8 cellular contexts compared by ENCODE assay signal in the genomic region with DNA sequence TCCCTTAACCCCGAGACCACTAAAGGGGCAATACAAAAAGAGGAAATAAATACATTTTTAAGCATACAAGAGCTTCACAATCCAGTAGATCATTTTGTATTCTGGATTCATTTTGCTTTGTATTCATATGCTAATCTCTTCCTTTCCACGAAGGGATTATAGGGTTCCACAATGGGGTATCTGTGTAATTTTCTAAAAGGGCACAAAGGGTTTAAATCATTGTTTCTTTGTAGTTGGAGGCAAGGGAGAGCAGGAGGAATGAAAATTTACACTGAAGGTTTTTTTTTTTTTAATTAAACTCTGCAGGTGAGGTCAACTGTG. TPM values are rescaled to one million over a fixed set of nuclear protein-coding genes. Genes with fewer than 3 reads are reported as not detected.
DNase-seq lines count a peak whose midpoint lies in the region; ATAC-seq, FAIRE-seq and TF ChIP-seq lines count a peak whose summit lies in the region.

No MANE protein-coding gene starts in this region.

- H3K4ac ChIP-seq in H1 (replicated peaks; ENCODE audit: insufficient read length, low read depth, low read length) (no peak overlapping the region), neuronal stem cell (ENCODE audit: low read length) (no peak overlapping the region)

- peak overlapping the region; percentile 92 for H2AFZ ChIP-seq in H1 (ENCODE audit: low read length)
- H2AFZ ChIP-seq in neuronal stem cell (ENCODE audit: low read length), result peak overlapping the region; percentile 76

- 13% methylated on average over 2 of the region's 2 CpGs; no CpG with 5 or more reads in 1 of the 2 experiments for WGBS in H1 (ENCODE audit: extremely low coverage in 1 of 2, insufficient coverage in 1 of 2, insufficient read length in 1 of 2, insufficient replicate concordance in 2 of 2, low coverage in 1 of 2, low lambda C conversion rate in 2 of 2, missing lambda C conversion rate in 1 of 2), 2 experiments
- WGBS in neuronal stem cell (ENCODE audit: extremely low coverage in 2 of 2, insufficient read length in 2 of 2, insufficient replicate concordance in 1 of 2), 2 donors, result no CpG with 5 or more reads among the region's 2 CpGs

- no peaks in the 10 kb centered on the region for H3K9me3 ChIP-seq in CD8-positive, alpha-beta T cell (ENCODE audit: low read length)
- H3K9me3 ChIP-seq in H1 (ENCODE audit: insufficient read depth in 2 of 2, low read depth in 1 of 2, low read length in 1 of 2), result no peaks in the 10 kb centered on the region
- H3K9me3 ChIP-seq in neuronal stem cell (replicated peaks in 1 of 2; ENCODE audit: control insufficient read depth in 2 of 2, insufficient read depth in 1 of 2, low read depth in 1 of 2, low read length in 2 of 2), result peaks cover 0 to 8% of the 10 kb centered on the region in 2 donors

- H2AK5ac ChIP-seq in H1 (ENCODE audit: low read depth, low read length) (no peak overlapping the region), neuronal stem cell (ENCODE audit: low read depth, low read length) (no peak overlapping the region)

- H2BK120ac ChIP-seq in H1 (replicated peaks; ENCODE audit: low read depth, low read length) (no peak overlapping the region), neuronal stem cell (ENCODE audit: low read depth, low read length) (no peak overlapping the region)

- no peaks in the 10 kb centered on the region for H3K9me3 Mint-ChIP-seq in CD8-positive, alpha-beta T cell

- H2BK15ac ChIP-seq in H1 (ENCODE audit: low read length) (no peak overlapping the region), neuronal stem cell (ENCODE audit: low read length) (no peak overlapping the region)

- no peak for TF ChIP-seq POLR2A in H1 (IDR thresholded peaks at IDR 0.05; ENCODE audit: control extremely low read depth in 1 of 2, low read depth in 2 of 2, low read length in 2 of 2)

- ATAC-seq in CD8-positive, alpha-beta T cell, result no peak
- ATAC-seq in GM19455 (IDR thresholded peaks at IDR 0.05; ENCODE audit: unreplicated experiment) (no peak), HG02588 (IDR thresholded peaks at IDR 0.05; ENCODE audit: unreplicated experiment) (no peak), HG03520 (IDR thresholded peaks at IDR 0.05; ENCODE audit: unreplicated experiment) (no peak)

- H2BK20ac ChIP-seq in H1 (ENCODE audit: low read length), result no peak overlapping the region

- peaks cover 2% of the 10 kb centered on the region; the same call in 1 of the 2 replicates for H3K23me2 ChIP-seq in H1 (ENCODE audit: low read depth, low read length)

- peak overlapping the region; percentile 99 for H4K5ac ChIP-seq in H1 (ENCODE audit: insufficient read length, low read depth, low read length)

- peak overlapping the region; percentile 93 for H3K4me3 ChIP-seq in CD8-positive, alpha-beta T cell (ENCODE audit: low read depth, low read length)
- H3K4me3 ChIP-seq in H1 (ENCODE audit: extremely low read depth in 1 of 4, insufficient read depth in 2 of 4, low read depth in 3 of 4, low read length in 4 of 4) (peak overlapping the region; percentile 90 to 99 (median 96)), neuronal stem cell (ENCODE audit: low read length in 2 of 2) (peak overlapping the region in 1 of 2 donors; percentile 96)

- CTCF ChIA-PET in CD8-positive, alpha-beta T cell (lab: Charles Lee), result interaction anchor here (1.3 kb wide), 1 partner anchor 8 kb away, joined by 3 read pairs; no protein-coding TSS in a partner anchor
- CTCF ChIA-PET in H1 (lab: Charles Lee; ENCODE audit: partially characterized antibody), result interaction anchor here (0.8 kb wide), 1 partner anchor 9 kb away, joined by 3 read pairs; no protein-coding TSS in a partner anchor

- POLR2A ChIA-PET in CD8-positive, alpha-beta T cell (lab: Charles Lee), result interaction anchor here (0.6 to 1.8 kb wide), 18 partner anchors 8 to 718 kb away, joined by 3 to 14 read pairs (median 4); partner anchors contain the start of genes ALDOC and TP53I13
- POLR2A ChIA-PET in H1 (lab: Charles Lee; ENCODE audit: partially characterized antibody), result interaction anchor here (0.6 to 7.1 kb wide), 56 partner anchors 9 to 650 kb away, joined by 3 to 83 read pairs (median 4); partner anchors contain the start of genes ANKRD13B, PHF12 and TAOK1

- no peak for TF ChIP-seq RAD21 in H1 (IDR thresholded peaks at IDR 0.05 in 1 of 2, conservative IDR thresholded peaks at IDR 0.05 in 1 of 2; ENCODE audit: low read depth in 2 of 2, low read length in 2 of 2)

- H3K4me3 Mint-ChIP-seq in CD8-positive, alpha-beta T cell, result peak overlapping the region; percentile 99

- H3K9ac ChIP-seq in H1 (replicated peaks in 1 of 4; ENCODE audit: extremely low read depth in 1 of 4, low read depth in 3 of 4, low read length in 3 of 4) (peak overlapping the region in 2 of 4 experiments; percentile 79 to 97; a peak in 2 of 7 replicates), neuronal stem cell (ENCODE audit: low read depth, low read length, poor library complexity) (no peak overlapping the region)

- H3K79me1 ChIP-seq in H1 (ENCODE audit: low read depth, low read length), result no peaks in the 10 kb centered on the region
- no peaks in the 10 kb centered on the region for H3K79me1 ChIP-seq in neuronal stem cell (ENCODE audit: low read depth, low read length)

- DNase-seq in CD8-positive, alpha-beta T cell, result no peak
- DNase-seq in NCI-H345 treated with DMSO at 0.1 percent for 48 hours (lab: John Stamatoyannopoulos, UW; ENCODE audit: unreplicated experiment) (peak; percentile 64), H1 (ENCODE audit: low read depth in 1 of 2, low spot score in 2 of 2) (no peak), neuronal stem cell (ENCODE audit: low spot score) (no peak), HPDE6-E6E7 (ENCODE audit: extremely low spot score) (no peak)

- peak overlapping the region; percentile 70 for H3K27ac ChIP-seq in CD8-positive, alpha-beta T cell (ENCODE audit: low read depth, low read length)
- peak overlapping the region; percentile 89; the same call in 1 of the 2 replicates for H3K27ac ChIP-seq in H1 (ENCODE audit: low read depth, low read length)
- peak overlapping the region; percentile 99 for H3K27ac ChIP-seq in neuronal stem cell (replicated peaks; ENCODE audit: low read length)

- intact Hi-C loops in CD8-positive, alpha-beta T cell (cut with DNase I, micrococcal nuclease), result loop anchor here (1.0 to 10.0 kb wide), 10 partner anchors 96 to 823 kb away; partner anchors contain the start of genes ABHD15 (in 2 of the 2), TP53I13 (in 2 of the 2), BLTP2 (in 1 of the 2) and NEK8 (in 1 of the 2)

- H3K27me3 ChIP-seq in CD8-positive, alpha-beta T cell (ENCODE audit: insufficient read depth, low read length), result no peaks in the 10 kb centered on the region
- H3K27me3 ChIP-seq in H1 (replicated peaks in 1 of 4; ENCODE audit: control insufficient read depth in 3 of 4, extremely low read depth in 1 of 4, insufficient read depth in 3 of 4, low read length in 3 of 4) (no peaks in the 10 kb centered on the region; a peak in 1 of 7 replicates), neuronal stem cell (ENCODE audit: control insufficient read depth in 3 of 3, insufficient read depth in 3 of 3, low read depth in 1 of 3, low read length in 3 of 3) (no peaks in the 10 kb centered on the region)

- peaks cover 37% of the 10 kb centered on the region for H3K4me1 Mint-ChIP-seq in CD8-positive, alpha-beta T cell (ENCODE audit: low read depth)

- no peaks in the 10 kb centered on the region for H3K27me3 Mint-ChIP-seq in CD8-positive, alpha-beta T cell (ENCODE audit: low read depth)

- H3K36me3 ChIP-seq in CD8-positive, alpha-beta T cell (ENCODE audit: insufficient read depth, low read length), result no peaks in the 10 kb centered on the region
- H3K36me3 ChIP-seq in H1 (ENCODE audit: control insufficient read depth in 2 of 4, insufficient read depth in 4 of 4, low read length in 3 of 4) (peaks cover 0 to 9% (median 0%) of the 10 kb centered on the region in 4 experiments; a peak in 1 of 8 replicates), neuronal stem cell (replicated peaks in 1 of 2; ENCODE audit: control insufficient read depth in 2 of 2, insufficient read depth in 2 of 2, low read length in 2 of 2) (peaks cover 2 to 14% of the 10 kb centered on the region in 2 donors)

- H4K20me1 ChIP-seq in H1 (replicated peaks in 1 of 2; ENCODE audit: control insufficient read depth in 1 of 2, insufficient read depth in 2 of 2, low read length in 2 of 2), result peaks cover 9 to 14% of the 10 kb centered on the region in 2 experiments

- peaks cover 12% of the 10 kb centered on the region for H3K36me3 Mint-ChIP-seq in CD8-positive, alpha-beta T cell

- H2BK12ac ChIP-seq in H1 (ENCODE audit: low read depth, low read length), result no peak overlapping the region; the same call in 1 of the 2 replicates
- no peak overlapping the region for H2BK12ac ChIP-seq in neuronal stem cell (ENCODE audit: low read length)

- no peak overlapping the region for H4K8ac ChIP-seq in H1 (ENCODE audit: extremely low read depth, insufficient read depth, low read length)
- no peak overlapping the region for H4K8ac ChIP-seq in neuronal stem cell (ENCODE audit: low read depth, low read length)

- H3K18ac ChIP-seq in H1 (ENCODE audit: extremely low read depth, low read length) (peak overlapping the region; percentile 96; the same call in 1 of the 2 replicates), neuronal stem cell (ENCODE audit: low read length) (no peak overlapping the region)

- TF ChIP-seq EP300 in H1 (IDR thresholded peaks at IDR 0.05; ENCODE audit: borderline replicate concordance in 1 of 2, low read depth in 2 of 2, low read length in 2 of 2), result no peak

- peak overlapping the region; percentile 88 to 92 for H3K4me2 ChIP-seq in H1 (ENCODE audit: insufficient read depth in 1 of 2, low read depth in 2 of 2, low read length in 2 of 2)
- H3K4me2 ChIP-seq in neuronal stem cell (ENCODE audit: insufficient read depth, low read length, poor library complexity, severe bottlenecking), result peak overlapping the region; percentile 95

- peaks cover 10 to 42% of the 10 kb centered on the region in 2 experiments for H3K79me2 ChIP-seq in H1 (ENCODE audit: control insufficient read depth in 1 of 2, insufficient read depth in 2 of 2, low read length in 2 of 2)

- H2BK5ac ChIP-seq in H1 (ENCODE audit: low read depth, low read length) (peak overlapping the region; percentile 87; the same call in 1 of the 2 replicates), neuronal stem cell (ENCODE audit: low read length) (peak overlapping the region; percentile 100)

- no peak for TF ChIP-seq CTCF in CD8-positive, alpha-beta T cell (IDR thresholded peaks at IDR 0.05)
- TF ChIP-seq CTCF in H1 (IDR thresholded peaks at IDR 0.05; ENCODE audit: control extremely low read depth in 1 of 3, insufficient read depth in 1 of 3, low read depth in 1 of 3, low read length in 3 of 3), result no peak

- peaks cover 35% of the 10 kb centered on the region for H3K4me1 ChIP-seq in CD8-positive, alpha-beta T cell (ENCODE audit: insufficient read depth, low read length)
- H3K4me1 ChIP-seq in H1 (replicated peaks in 1 of 4; ENCODE audit: control insufficient read depth in 3 of 4, insufficient read depth in 4 of 4, low read length in 3 of 4), result peaks cover 0 to 2% (median 0%) of the 10 kb centered on the region in 4 experiments; a peak in 1 of 7 replicates
- H3K4me1 ChIP-seq in neuronal stem cell (ENCODE audit: control insufficient read depth in 2 of 2, insufficient read depth in 1 of 2, low read depth in 1 of 2, low read length in 2 of 2), result peaks cover 1 to 7% of the 10 kb centered on the region in 2 donors

- H3K56ac ChIP-seq in H1 (replicated peaks; ENCODE audit: insufficient read length, low read depth, low read length), result peak overlapping the region; percentile 79

- H3K14ac ChIP-seq in H1 (ENCODE audit: insufficient read length) (no peak overlapping the region), neuronal stem cell (ENCODE audit: low read length) (no peak overlapping the region)

- no peak for FAIRE-seq in H1 (lab: Jason Lieb, UNC)

- H3K27ac Mint-ChIP-seq in CD8-positive, alpha-beta T cell, result peak overlapping the region; percentile 98

- H3K23ac ChIP-seq in H1 (ENCODE audit: insufficient read length) (no peak overlapping the region), neuronal stem cell (ENCODE audit: low read depth, low read length, poor library complexity) (no peak overlapping the region)

- H4K91ac ChIP-seq in H1 (replicated peaks; ENCODE audit: insufficient read length, low read length), result no peak overlapping the region
- no peak overlapping the region for H4K91ac ChIP-seq in neuronal stem cell (ENCODE audit: low read depth, low read length, poor library complexity)

RNA-seq across cellular contexts. Expression of gene NUFIP2, which starts 0.6 kb away (rescaled TPM):
- 10 to 100 TPM; 67.9 to 71.8 TPM for total RNA-seq in CD8-positive, alpha-beta T cell
- 118 TPM in 2 replicates for total RNA-seq in H1 (2021; fragmentation: NEBNext Ultra II Directional; extraction: Animal tissue kit (Norgen Biotek cat#: 25700))
- 65.9 and 81.9 TPM in 2 replicates for polyA plus RNA-seq in H1 (2011; rRNA removed)
- polyA plus RNA-seq in H1 (2011; cell fraction: cytosol; rRNA removed), result 39.1 TPM
- 61.3 TPM for polyA plus RNA-seq in H1 (2011; cell fraction: nucleus; rRNA removed)
- polyA plus RNA-seq in H1 (2012, experiment 1 of 2), result 27.8 to 41.0 TPM (median 36.0 TPM) in 4 replicates
- polyA plus RNA-seq in H1 (2012, experiment 2 of 2), result 2.3 TPM
- polyA plus RNA-seq in H1 (2013, experiment 1 of 2), result 38.1 TPM
- polyA plus RNA-seq in H1 (2013, experiment 2 of 2), result 34.7 TPM
- polyA minus RNA-seq in H1 (2011; rRNA and poly(A)+ RNA removed), result 21.6 and 27.7 TPM in 2 replicates
- polyA minus RNA-seq in H1 (2011; cell fraction: cytosol; rRNA and poly(A)+ RNA removed), result 70.2 TPM
- polyA minus RNA-seq in H1 (2011; cell fraction: nucleus; rRNA and poly(A)+ RNA removed), result 77.7 TPM
- 27.5 TPM for polyA plus RNA-seq in neuronal stem cell (2013, experiment 1 of 2)
- polyA plus RNA-seq in neuronal stem cell (2013, experiment 2 of 2), result 29.5 TPM

RNA-seq across cellular contexts. Expression of gene CRYBA1, which starts 47.9 kb away (rescaled TPM):
- total RNA-seq in CD8-positive, alpha-beta T cell, result not detected
- not detected in 2 replicates for total RNA-seq in H1 (2021; fragmentation: NEBNext Ultra II Directional; extraction: Animal tissue kit (Norgen Biotek cat#: 25700))
- polyA plus RNA-seq in H1 (2011; rRNA removed), result 0.11 TPM in 1 of 2 replicates, not detected in the other
- not detected for polyA plus RNA-seq in H1 (2011; cell fraction: cytosol; rRNA removed)
- polyA plus RNA-seq in H1 (2011; cell fraction: nucleus; rRNA removed), result not detected
- not detected in 4 replicates for polyA plus RNA-seq in H1 (2012, experiment 1 of 2)
- polyA plus RNA-seq in H1 (2012, experiment 2 of 2), result not detected
- not detected for polyA plus RNA-seq in H1 (2013, experiment 1 of 2)
- polyA plus RNA-seq in H1 (2013, experiment 2 of 2), result not detected
- polyA minus RNA-seq in H1 (2011; rRNA and poly(A)+ RNA removed), result not detected in 2 replicates
- not detected for polyA minus RNA-seq in H1 (2011; cell fraction: cytosol; rRNA and poly(A)+ RNA removed)
- not detected for polyA minus RNA-seq in H1 (2011; cell fraction: nucleus; rRNA and poly(A)+ RNA removed)
- 0.89 TPM for polyA plus RNA-seq in neuronal stem cell (2013, experiment 1 of 2)
- polyA plus RNA-seq in neuronal stem cell (2013, experiment 2 of 2), result 0.76 TPM
